8 cellular contexts compared by ENCODE assay signal in the genomic region with DNA sequence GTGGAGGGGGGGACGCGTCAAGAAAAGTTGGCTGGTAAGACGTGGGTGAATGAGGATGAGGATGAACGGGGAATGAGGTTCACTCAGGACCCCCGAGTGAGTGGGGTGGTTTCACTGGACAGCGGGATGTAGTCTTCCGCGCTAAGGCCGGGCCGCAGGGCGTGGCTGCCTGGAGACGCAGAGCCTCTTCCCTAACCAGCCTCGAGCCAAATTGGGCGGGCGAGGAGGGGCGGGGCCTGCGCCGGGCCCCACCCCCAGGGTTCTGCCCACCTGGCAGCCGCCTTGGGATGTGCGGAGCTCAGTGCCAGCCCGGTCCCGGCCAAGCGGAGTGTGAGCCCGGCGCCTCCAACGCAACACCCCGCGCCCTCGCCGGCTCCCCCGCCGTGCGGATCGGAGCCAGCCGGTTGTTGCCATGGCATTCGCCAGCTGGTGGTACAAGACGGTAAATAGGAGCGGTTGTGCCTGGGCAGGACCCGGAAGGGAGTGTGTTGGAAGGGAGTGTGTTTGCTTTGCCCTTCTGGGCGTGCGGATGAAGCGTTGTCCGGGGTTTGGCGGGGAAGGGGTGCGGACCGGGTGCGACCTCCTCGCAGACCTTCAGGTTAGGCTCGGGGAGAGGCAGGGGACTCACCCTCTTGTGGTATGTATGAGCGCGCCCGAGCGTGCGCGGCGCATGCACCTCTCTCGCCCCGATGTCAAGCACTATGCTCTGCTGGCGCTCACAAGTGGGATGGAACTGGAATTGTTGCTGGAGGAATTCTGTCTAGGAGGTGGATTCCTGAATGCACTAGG. TPM values are rescaled to one million over a fixed set of nuclear protein-coding genes. Genes with fewer than 3 reads are reported as not detected.
DNase-seq lines count a peak whose midpoint lies in the region; ATAC-seq and TF ChIP-seq lines count a peak whose summit lies in the region.

No MANE protein-coding gene starts in this region.

- no peak overlapping the region for H3K14ac ChIP-seq in H9 (ENCODE audit: insufficient read depth, low read length)
- peak overlapping the region; percentile 71 for H3K14ac ChIP-seq in trophoblast cell (ENCODE audit: low read length)

- H4K12ac ChIP-seq in trophoblast cell (ENCODE audit: low read depth, low read length): peak overlapping the region; percentile 54

- H2BK12ac ChIP-seq in H9 (ENCODE audit: insufficient read length, low read depth, low read length) (no peak overlapping the region), trophoblast cell (ENCODE audit: low read length) (peak overlapping the region; percentile 23)

- H3K4ac ChIP-seq in H9 (ENCODE audit: low read depth, low read length) (no peak overlapping the region), trophoblast cell (ENCODE audit: low read depth, low read length) (peak overlapping the region; percentile 73)

- H4K8ac ChIP-seq in H9 (replicated peaks; ENCODE audit: insufficient read length, low read depth, low read length) (no peak overlapping the region), trophoblast cell (ENCODE audit: low read depth, low read length) (peak overlapping the region; percentile 70)

- H3K27ac ChIP-seq in H9 (ENCODE audit: insufficient read length, low read depth, low read length) (no peak overlapping the region), trophoblast cell (ENCODE audit: low read depth, low read length) (peak overlapping the region; percentile 86), transverse colon (peak overlapping the region; percentile 97 to 100 (median 98))

- peaks cover 22% of the 10 kb centered on the region for H3K23me2 ChIP-seq in H9 (ENCODE audit: insufficient read length, low read depth, low read length, poor library complexity, severe bottlenecking)

- H3K36me3 ChIP-seq in MG63 (0 out of 2 replicates have a peak, but pooled peaks cover 2% of the 10 kb centered on the region), trophoblast cell (ENCODE audit: control insufficient read depth in 1 of 2, insufficient read depth in 2 of 2, low read length in 2 of 2) (no peaks in the 10 kb centered on the region), transverse colon (no peaks in the 10 kb centered on the region)

- TF ChIP-seq CTCF in H9 (conservative IDR thresholded peaks at IDR 0.05) (no peak), transverse colon (IDR thresholded peaks at IDR 0.05) (no peak)

- H3K4me2 ChIP-seq in H9 (ENCODE audit: insufficient read depth, insufficient read length, low read length): peak overlapping the region; percentile 79
- peak overlapping the region; percentile 57 for H3K4me2 ChIP-seq in trophoblast cell (ENCODE audit: low read length)

- peak overlapping the region; percentile 6 to 95 (median 66); a peak in 3 of 7 replicates for H3K27ac Mint-ChIP-seq in H9

- H3K36me3 Mint-ChIP-seq in H9 (ENCODE audit: insufficient read depth in 1 of 3, low read depth in 3 of 3): 0 out of 7 replicates have a peak, but pooled peaks cover 0 to 2% (median 0%) of the 10 kb centered on the region in 3 experiments

- TF ChIP-seq POLR2A in transverse colon (IDR thresholded peaks at IDR 0.05): peak; percentile 92

- H3K9me3 Mint-ChIP-seq in H9: no peaks in the 10 kb centered on the region; a peak in 2 of 5 replicates

- H3T11ph ChIP-seq in H9 (ENCODE audit: low read length): no peak overlapping the region

- TF ChIP-seq EP300 in transverse colon (IDR thresholded peaks at IDR 0.05; ENCODE audit: low read depth): peak; percentile 60

- peak; percentile 83 for DNase-seq in GM04504 (ENCODE audit: low read depth)
- peak; percentile 94 for DNase-seq in H9
- DNase-seq in MG63: peak; percentile 96
- DNase-seq in activated naive CD8-positive, alpha-beta T cell treated with anti-CD3 and anti-CD28 coated beads, Interleukin-2, amount 50 U/mL, for 16 hours (ENCODE audit: low read depth, low spot score): peak; percentile 65
- peak; percentile 96 for DNase-seq in Right ventricle myocardium superior
- peak; percentile 82 to 87 for DNase-seq in trophoblast cell
- DNase-seq in transverse colon: peak; percentile 97

- peak; percentile 89 for ATAC-seq in SK-N-SH treated with all-trans-retinoic acid at 6 μM for 48 hours
- peak; percentile 94 for ATAC-seq in Right ventricle myocardium superior (ENCODE audit: poor library complexity)

- in situ Hi-C loops in transverse colon (cut with MboI; ENCODE audit: low pct_ligation_motif_present in 1 of 4, low pct_unique_long_range_greater_than_20kb in 1 of 4, low sequenced_read_pairs in 3 of 4): no loop called here

- H2BK120ac ChIP-seq in H9 (ENCODE audit: low read depth, low read length, poor library complexity, severe bottlenecking): no peak overlapping the region
- peak overlapping the region; percentile 65 for H2BK120ac ChIP-seq in trophoblast cell (ENCODE audit: insufficient read depth, low read length, poor library complexity)

- H4K20me1 ChIP-seq in H9 (ENCODE audit: control insufficient read depth, insufficient read depth, insufficient read length): no peaks in the 10 kb centered on the region

- H2BK15ac ChIP-seq in H9 (ENCODE audit: low read depth, low read length): no peak overlapping the region

- WGBS in H9 (ENCODE audit: extremely low coverage, insufficient read length, low lambda C conversion rate): no CpG with 5 or more reads among the region's 59 CpGs
- no CpG with 5 or more reads among the region's 59 CpGs for WGBS in trophoblast cell (ENCODE audit: extremely low coverage, insufficient coverage, insufficient read length)
- 1% methylated on average over 51 of the region's 59 CpGs; no CpG with 5 or more reads in 1 of the 2 donors for WGBS in transverse colon (ENCODE audit: low coverage in 1 of 2), 2 donors

- H3K79me2 ChIP-seq in H9 (ENCODE audit: insufficient read depth, low read length) (no peaks in the 10 kb centered on the region), trophoblast cell (ENCODE audit: control insufficient read depth, insufficient read depth, low read length, poor library complexity) (peaks cover 4% of the 10 kb centered on the region)

- H3K27me3 ChIP-seq in H9 (ENCODE audit: insufficient read depth, low read length): peaks cover 11% of the 10 kb centered on the region; the same call in 1 of the 2 replicates
- H3K27me3 ChIP-seq in MG63: no peaks in the 10 kb centered on the region
- H3K27me3 ChIP-seq in trophoblast cell (ENCODE audit: insufficient read depth, low read length): no peaks in the 10 kb centered on the region
- H3K27me3 ChIP-seq in transverse colon: no peaks in the 10 kb centered on the region

- H3K4me1 ChIP-seq in H9 (ENCODE audit: insufficient read depth, low read length) (no peaks in the 10 kb centered on the region), trophoblast cell (ENCODE audit: control insufficient read depth in 1 of 2, insufficient read depth in 2 of 2, low read length in 2 of 2) (peaks cover 2 to 10% of the 10 kb centered on the region in 2 experiments), transverse colon (peaks cover 15 to 72% (median 45%) of the 10 kb centered on the region in 4 donors)

- H3K4me3 ChIP-seq in MG63 (peak overlapping the region; percentile 66), trophoblast cell (ENCODE audit: low read depth, low read length) (peak overlapping the region; percentile 75), transverse colon (peak overlapping the region; percentile 66 to 94 (median 84))

- no peak overlapping the region for H2BK20ac ChIP-seq in H9 (ENCODE audit: low read depth, low read length, poor library complexity, severe bottlenecking)

- no peak overlapping the region for H3K56ac ChIP-seq in H9 (ENCODE audit: insufficient read length, low read depth, low read length)

- H3K9ac ChIP-seq in H9 (ENCODE audit: extremely low read depth, insufficient read length, low read length) (no peak overlapping the region), trophoblast cell (ENCODE audit: low read length) (peak overlapping the region; percentile 91)

- H2AK5ac ChIP-seq in H9 (ENCODE audit: insufficient read length, low read length): no peak overlapping the region
- H2AK5ac ChIP-seq in trophoblast cell (ENCODE audit: low read length): peak overlapping the region; percentile 60

- no peak overlapping the region for H3K23ac ChIP-seq in H9 (ENCODE audit: insufficient read length, low read depth, low read length)
- no peak overlapping the region for H3K23ac ChIP-seq in trophoblast cell (ENCODE audit: low read length)

- H3K9me3 ChIP-seq in H9 (ENCODE audit: control insufficient read depth, low read depth, low read length): no peaks in the 10 kb centered on the region
- no peaks in the 10 kb centered on the region for H3K9me3 ChIP-seq in MG63
- no peaks in the 10 kb centered on the region for H3K9me3 ChIP-seq in trophoblast cell (ENCODE audit: insufficient read depth, low read depth, low read length)
- no peaks in the 10 kb centered on the region for H3K9me3 ChIP-seq in transverse colon

- intact Hi-C loops in Right ventricle myocardium superior (cut with DNase I) (no loop called here), transverse colon (cut with DNase I; ENCODE audit: low total_unique reads) (loop anchor here (1.0 kb wide), 1 partner anchor 272 kb away; no protein-coding TSS in a partner anchor)

- H2BK5ac ChIP-seq in H9 (ENCODE audit: insufficient read length, low read length) (no peak overlapping the region), trophoblast cell (ENCODE audit: low read depth, low read length, poor library complexity) (peak overlapping the region; percentile 71)

- no peak overlapping the region for H4K5ac ChIP-seq in H9 (ENCODE audit: insufficient read length, low read depth, low read length)

- H3K18ac ChIP-seq in H9 (ENCODE audit: insufficient read length, low read depth, low read length) (peak overlapping the region; percentile 43), trophoblast cell (ENCODE audit: low read length) (peak overlapping the region; percentile 91)

- peaks cover 50% of the 10 kb centered on the region for H3K27me3 Mint-ChIP-seq in H9 (ENCODE audit: low read depth)

- H3K4me3 Mint-ChIP-seq in H9: peak overlapping the region; percentile 95 to 99

- H3K4me1 Mint-ChIP-seq in H9: peaks cover 19 to 21% of the 10 kb centered on the region in 2 experiments

- no peak overlapping the region for H4K91ac ChIP-seq in H9 (ENCODE audit: insufficient read length, low read depth, low read length)
- H4K91ac ChIP-seq in trophoblast cell (ENCODE audit: low read depth, low read length): peak overlapping the region; percentile 95

- no peaks in the 10 kb centered on the region for H3K79me1 ChIP-seq in H9 (ENCODE audit: insufficient read depth, low read depth, low read length, poor library complexity, severe bottlenecking)
- peaks cover 14% of the 10 kb centered on the region for H3K79me1 ChIP-seq in trophoblast cell (ENCODE audit: low read length)

- no peak overlapping the region for H2AFZ ChIP-seq in H9 (ENCODE audit: low read length)
- peak overlapping the region; percentile 80 for H2AFZ ChIP-seq in trophoblast cell (ENCODE audit: insufficient read depth, low read length, poor library complexity)

TF ChIP-seq in SK-N-SH treated with all-trans-retinoic acid at 6 μM for 48 hours, 23 proteins besides CTCF, POLR2A, EP300 and RAD21 (continues in another document):
- no peak for TF ChIP-seq ESRRG (CRISPR knock-in tag; IDR thresholded peaks at IDR 0.05)

RNA-seq across cellular contexts. Expression of a gene that starts 0.7 kb away (rescaled TPM):
- total RNA-seq in H9 (2021) (50.3 and 52.3 TPM in 2 replicates), Right ventricle myocardium superior (501 TPM), transverse colon (100 to 1,000 TPM; 237 to 556 (median 335) TPM)
- 136 and 150 TPM in 2 replicates for total RNA-seq in MG63 (2014; rRNA removed; shearing (Covaris generic); ENCODE audit: low replicate concordance)
- 174 and 186 TPM in 2 replicates for polyA plus RNA-seq in trophoblast cell (2013)
